12 cellular contexts compared by ENCODE assay signal in the genomic region with DNA sequence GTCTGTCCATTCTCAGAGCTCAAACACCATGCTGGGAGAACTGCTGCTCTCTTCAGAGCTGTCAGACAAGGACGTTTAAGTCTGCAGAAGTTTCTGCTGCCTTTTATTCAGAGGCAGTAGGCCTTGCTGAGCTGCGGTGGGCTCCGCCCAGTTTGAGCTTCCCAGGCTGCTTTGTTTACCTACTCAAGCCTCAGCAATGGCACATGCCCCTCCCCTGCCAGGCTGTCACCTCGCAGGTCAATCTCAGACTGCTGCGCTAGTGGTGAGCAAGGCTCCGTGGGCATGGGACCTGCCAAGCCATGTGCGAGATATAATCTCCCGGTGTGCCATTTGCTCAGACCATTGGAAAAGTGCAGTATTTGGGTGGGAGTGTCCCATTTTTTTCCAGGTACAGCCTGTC. TPM values are rescaled to one million over a fixed set of nuclear protein-coding genes. Genes with fewer than 3 reads are reported as not detected.
"Had no signal": no experiment of that assay in that cellular context is flagged by ENCODE, and none has a peak within 500 bp of the region (broad histone marks: within the 10 kb centered on the region; RNA-seq: fewer than 3 reads in every experiment).

No MANE protein-coding gene starts in this region.

RNA-seq across cellular contexts. Expression of a gene that starts 8.6 kb away (rescaled TPM):
- total RNA-seq: naive thymus-derived CD8-positive, alpha-beta T cell; natural killer cell treated with Interleukin-12 subunit alpha and Interleukin-12 subunit beta and Interleukin-15 and Interleukin-18, amount 100 ng/mL, for 72 hours; neural crest cell; occipital lobe; osteoblast; pulmonary artery endothelial cell; right atrium auricular region; smooth muscle cell; suprapubic skin; transverse colon; upper lobe of right lung; vagina had no signal
